1 cellular context compared by ENCODE assay signal in genomic region chr17:40224707-40225092, GRCh38.
TF ChIP-seq lines count a peak whose summit lies in the region.

No MANE protein-coding gene starts in this region.

TF ChIP-seq in K562, 482 proteins besides CTCF, POLR2A, EP300 and RAD21:
- 0 out of 2 replicates have a peak, but pooled peaks have one; percentile 1 for TF ChIP-seq TOE1 (IDR thresholded peaks at IDR 0.05; ENCODE audit: borderline replicate concordance)
- TF ChIP-seq TOE1 (CRISPR knock-in tag; IDR thresholded peaks at IDR 0.05; ENCODE audit: borderline replicate concordance, low read depth): no peak
- no peak for TF ChIP-seq NBN (IDR thresholded peaks at IDR 0.05; ENCODE audit: low read depth)
- 0 out of 2 replicates have a peak, but pooled peaks have one; percentile 10 for TF ChIP-seq ETV1 (tag; conservative IDR thresholded peaks at IDR 0.05; ENCODE audit: low read depth)
- no peak for TF ChIP-seq BHLHE40 (IDR thresholded peaks at IDR 0.05; ENCODE audit: low read length)
- no peak for TF ChIP-seq NRF1 (conservative IDR thresholded peaks at IDR 0.05 in 1 of 2, IDR thresholded peaks at IDR 0.05 in 1 of 2)
- TF ChIP-seq CGGBP1 (CRISPR knock-in tag; IDR thresholded peaks at IDR 0.05): no peak
